Comparison of ENCODE assay signal across 17 cellular contexts in the genomic region with DNA sequence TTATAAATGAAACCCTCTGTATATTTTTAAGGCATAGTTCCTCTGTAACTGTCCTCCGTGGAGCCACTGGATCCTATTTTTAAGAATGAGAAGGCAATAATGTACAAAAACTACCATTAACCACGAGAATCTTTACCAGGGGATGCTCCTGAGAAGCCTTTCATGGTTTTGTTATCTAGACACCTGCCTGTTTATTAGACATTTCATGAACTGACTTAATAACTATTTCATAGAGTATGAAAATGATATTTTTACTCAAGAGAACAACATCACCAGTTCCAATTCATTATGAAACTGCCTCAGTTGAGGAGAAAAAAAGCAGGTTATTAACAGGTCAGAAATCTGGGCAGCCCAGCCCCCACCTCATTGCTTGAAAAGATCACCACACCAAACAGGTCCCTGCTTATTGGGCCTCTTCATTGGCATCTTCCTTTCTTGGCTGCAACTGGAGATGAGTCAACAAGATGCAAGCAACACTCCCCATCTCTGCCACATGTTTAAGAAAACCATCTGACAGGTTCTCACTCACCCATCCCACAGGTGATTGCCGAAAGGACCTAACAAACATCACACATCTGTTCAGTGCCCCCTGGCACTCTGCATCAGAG. TPM values are rescaled to one million over a fixed set of nuclear protein-coding genes. Genes with fewer than 3 reads are reported as not detected.
DNase-seq lines count a peak whose midpoint lies in the region; ATAC-seq and TF ChIP-seq lines count a peak whose summit lies in the region.
"Had no signal": no experiment of that assay in that cellular context is flagged by ENCODE, and none has a peak within 500 bp of the region (broad histone marks: within the 10 kb centered on the region; RNA-seq: fewer than 3 reads in every experiment).

No MANE protein-coding gene starts in this region.

- H3K4me1 ChIP-seq in adrenal gland (replicated peaks in 1 of 2): no peaks in the 10 kb centered on the region
- H3K4me1 ChIP-seq: HAP-1 had no signal

- peak; percentile 80 to 88 for ATAC-seq in activated T-cell treated with anti-CD3 and anti-CD28 coated beads, Interleukin-2, amount 50 U/mL, for 72 hours (replicated peaks in 1 of 2)
- ATAC-seq in GM21360 (IDR thresholded peaks at IDR 0.05; ENCODE audit: unreplicated experiment): peak; percentile 45
- ATAC-seq in HG03354 (IDR thresholded peaks at IDR 0.05; ENCODE audit: poor library complexity, severe bottlenecking, unreplicated experiment): peak; percentile 50
- ATAC-seq: naive thymus-derived CD8-positive, alpha-beta T cell had no signal

- H3K27me3 ChIP-seq in adrenal gland: no peaks in the 10 kb centered on the region

- peak overlapping the region in 1 of 2 donors; percentile 13 for H3K4me3 Mint-ChIP-seq in activated T-cell treated with anti-CD3 and anti-CD28 coated beads, Interleukin-2, amount 50 U/mL, for 72 hours
- no peak overlapping the region for H3K4me3 Mint-ChIP-seq in T-helper 2 cell treated with Interferon-gamma antibody and Interleukin-4, amounts not matched to agents 5 μg/mL and 100 μg/mL, for 36 hours
- H3K4me3 Mint-ChIP-seq: activated CD4-positive, alpha-beta T cell treated with anti-CD3 and anti-CD28 coated beads, Interleukin-2, amount 10 ng/mL, durations not matched to agents 7 days and 5 days; naive thymus-derived CD8-positive, alpha-beta T cell had no signal

- no peaks in the 10 kb centered on the region for H3K36me3 ChIP-seq in adrenal gland (replicated peaks in 1 of 2)
- H3K36me3 ChIP-seq: HAP-1 had no signal

- WGBS in adrenal gland, 4 donors: 80 to 89% (median 82%) methylated on average over 3 of the region's 3 CpGs

- no peak overlapping the region for H3K27ac ChIP-seq in adrenal gland

- TF ChIP-seq CTCF in fibroblast of mammary gland (conservative IDR thresholded peaks at IDR 0.05; ENCODE audit: control insufficient read depth, insufficient read depth, low read depth, low read length): no peak
- TF ChIP-seq CTCF in adrenal gland (IDR thresholded peaks at IDR 0.05): no peak

- no peak for TF ChIP-seq POLR2A in adrenal gland (IDR thresholded peaks at IDR 0.05)

- H3K9me3 Mint-ChIP-seq in activated T-cell treated with anti-CD3 and anti-CD28 coated beads, Interleukin-2, amount 50 U/mL, for 72 hours: peaks cover 2 to 3% of the 10 kb centered on the region in 2 donors
- H3K9me3 Mint-ChIP-seq in T-helper 2 cell treated with Interferon-gamma antibody and Interleukin-4, amounts not matched to agents 5 μg/mL and 100 μg/mL, for 36 hours: no peaks in the 10 kb centered on the region
- H3K9me3 Mint-ChIP-seq: naive thymus-derived CD8-positive, alpha-beta T cell had no signal

- H3K9me3 ChIP-seq in adrenal gland (replicated peaks in 1 of 3): no peaks in the 10 kb centered on the region
- H3K9me3 ChIP-seq: HAP-1 had no signal

- DNase-seq in activated T-cell treated with anti-CD3 and anti-CD28 coated beads, Interleukin-2, amount 50 U/mL, for 72 hours: peak; percentile 29 to 39
- DNase-seq in activated T-cell treated with anti-CD3 and anti-CD28 coated beads, Interleukin-2, amount 50 U/mL, for 1 hour: no peak
- DNase-seq in fibroblast of mammary gland (ENCODE audit: low read depth): peak; percentile 46
- DNase-seq in T-helper 2 cell treated with Interferon-gamma antibody and Interleukin-4, amounts not matched to agents 5 μg/mL and 100 μg/mL, for 36 hours (ENCODE audit: low spot score): no peak
- no peak for DNase-seq in Ammon's horn (ENCODE audit: low spot score)
- DNase-seq in adrenal gland: no peak
- DNase-seq: activated CD4-positive, alpha-beta T cell treated with anti-CD3 and anti-CD28 coated beads, Interleukin-2, amount 10 ng/mL, durations not matched to agents 7 days and 5 days; glutamatergic neuron; Karpas-422; mammary epithelial cell; naive thymus-derived CD8-positive, alpha-beta T cell; NCI-H1436; NCI-H2227 treated with DMSO at 0.1 percent for 48 hours; substantia nigra had no signal

- no peak overlapping the region for H3K4me3 ChIP-seq in fibroblast of mammary gland (ENCODE audit: control insufficient read depth, low read depth, low read length)
- no peak overlapping the region for H3K4me3 ChIP-seq in adrenal gland
- H3K4me3 ChIP-seq: HAP-1 had no signal

- H3K27ac Mint-ChIP-seq in activated T-cell treated with anti-CD3 and anti-CD28 coated beads, Interleukin-2, amount 50 U/mL, for 72 hours: no peak overlapping the region
- H3K27ac Mint-ChIP-seq in T-helper 2 cell treated with Interferon-gamma antibody and Interleukin-4, amounts not matched to agents 5 μg/mL and 100 μg/mL, for 36 hours: no peak overlapping the region
- H3K27ac Mint-ChIP-seq: activated CD4-positive, alpha-beta T cell treated with anti-CD3 and anti-CD28 coated beads, Interleukin-2, amount 10 ng/mL, durations not matched to agents 7 days and 5 days had no signal

- no peaks in the 10 kb centered on the region for H3K27me3 Mint-ChIP-seq in activated T-cell treated with anti-CD3 and anti-CD28 coated beads, Interleukin-2, amount 50 U/mL, for 72 hours (ENCODE audit: low read depth)
- no peaks in the 10 kb centered on the region for H3K27me3 Mint-ChIP-seq in T-helper 2 cell treated with Interferon-gamma antibody and Interleukin-4, amounts not matched to agents 5 μg/mL and 100 μg/mL, for 36 hours (ENCODE audit: low read depth)
- H3K27me3 Mint-ChIP-seq: activated CD4-positive, alpha-beta T cell treated with anti-CD3 and anti-CD28 coated beads, Interleukin-2, amount 10 ng/mL, durations not matched to agents 7 days and 5 days; naive thymus-derived CD8-positive, alpha-beta T cell had no signal

- intact Hi-C loops in adrenal gland (cut with DNase I): no loop called here

- peaks cover 24% of the 10 kb centered on the region for H3K4me1 Mint-ChIP-seq in activated T-cell treated with anti-CD3 and anti-CD28 coated beads, Interleukin-2, amount 50 U/mL, for 72 hours (ENCODE audit: low read depth)
- H3K4me1 Mint-ChIP-seq in T-helper 2 cell treated with Interferon-gamma antibody and Interleukin-4, amounts not matched to agents 5 μg/mL and 100 μg/mL, for 36 hours (ENCODE audit: low read depth): peaks cover 12% of the 10 kb centered on the region

- no peaks in the 10 kb centered on the region for H3K36me3 Mint-ChIP-seq in activated T-cell treated with anti-CD3 and anti-CD28 coated beads, Interleukin-2, amount 50 U/mL, for 72 hours (ENCODE audit: insufficient read depth in 2 of 2)
- no peaks in the 10 kb centered on the region for H3K36me3 Mint-ChIP-seq in T-helper 2 cell treated with Interferon-gamma antibody and Interleukin-4, amounts not matched to agents 5 μg/mL and 100 μg/mL, for 36 hours (ENCODE audit: low read depth)
- H3K36me3 Mint-ChIP-seq: naive thymus-derived CD8-positive, alpha-beta T cell had no signal

RNA-seq across cellular contexts. Expression of a gene that starts 27.8 kb away (rescaled TPM):
- 100 to 1,000 TPM; 713 to 736 TPM for total RNA-seq in activated T-cell treated with anti-CD3 and anti-CD28 coated beads, Interleukin-2, amount 50 U/mL, for 72 hours
- 10 to 100 TPM; 29.9 to 61.7 (median 46.8) TPM for total RNA-seq in adrenal gland
- 10 to 100 TPM in 2 of 3 donors, 1 to 10 TPM in 1; 9.6 to 34.1 (median 17.9) TPM for polyA plus RNA-seq in adrenal gland

Comparison
In these comparisons a context has a peak if more than half of its experiments do, and no peak if none do; other contexts are left out.
1. DNase-seq: peak in activated T-cell treated with anti-CD3 and anti-CD28 coated beads, Interleukin-2, amount 50 U/mL, for 72 hours (2 of 2) and fibroblast of mammary gland (single experiment); none in activated T-cell treated with anti-CD3 and anti-CD28 coated beads, Interleukin-2, amount 50 U/mL, for 1 hour (single experiment), T-helper 2 cell treated with Interferon-gamma antibody and Interleukin-4, amounts not matched to agents 5 μg/mL and 100 μg/mL, for 36 hours (single experiment), Ammon's horn (single experiment) and adrenal gland (0 of 7).
2. RNA of a gene that starts 27.8 kb away (total RNA-seq): 713 to 736 TPM in activated T-cell treated with anti-CD3 and anti-CD28 coated beads, Interleukin-2, amount 50 U/mL, for 72 hours; 29.9 to 61.7 TPM in adrenal gland; every median in the first group is over 10 times any median in the second.
3. Peak in every context shown above with its lines, with median percentiles within 50 percentile points of each other: ATAC-seq.